Comparison of ENCODE assay signal across 8 cellular contexts in genomic region chr11:77547863-77548551, GRCh38. TPM values are rescaled to one million over a fixed set of nuclear protein-coding genes. Genes with fewer than 3 reads are reported as not detected.
DNase-seq lines count a peak whose midpoint lies in the region; ATAC-seq and TF ChIP-seq lines count a peak whose summit lies in the region.

No MANE protein-coding gene starts in this region.

- no peak overlapping the region for H3K4me3 Mint-ChIP-seq in activated CD8-positive, alpha-beta memory T cell treated with anti-CD3 and anti-CD28 coated beads, Interleukin-2, amount 10 ng/mL, durations not matched to agents 7 days and 5 days

- no peak overlapping the region for H3K27ac Mint-ChIP-seq in activated CD8-positive, alpha-beta memory T cell treated with anti-CD3 and anti-CD28 coated beads, Interleukin-2, amount 10 ng/mL, durations not matched to agents 7 days and 5 days

- no peaks in the 10 kb centered on the region for H3K36me3 Mint-ChIP-seq in activated CD8-positive, alpha-beta memory T cell treated with anti-CD3 and anti-CD28 coated beads, Interleukin-2, amount 10 ng/mL, durations not matched to agents 7 days and 5 days

- WGBS in ectodermal cell, 2 experiments: 13 to 14% methylated on average over 9 of the region's 9 CpGs
- 24 to 31% methylated on average over 8 to 9 of the region's 9 CpGs for WGBS in upper lobe of left lung, 2 donors

- no peaks in the 10 kb centered on the region for H3K27me3 ChIP-seq in ectodermal cell (ENCODE audit: control insufficient read depth, insufficient read depth, low read length, poor library complexity, severe bottlenecking)
- no peaks in the 10 kb centered on the region for H3K27me3 ChIP-seq in lower lobe of right lung (ENCODE audit: low read depth)
- H3K27me3 ChIP-seq in upper lobe of left lung: no peaks in the 10 kb centered on the region

- peak; percentile 45 for DNase-seq in 8988T
- DNase-seq in GM03348 (ENCODE audit: low spot score): peak; percentile 73
- peak; percentile 27 for DNase-seq in NCI-H128 (lab: John Stamatoyannopoulos, UW; ENCODE audit: unreplicated experiment)
- DNase-seq in SK-N-DZ (ENCODE audit: low spot score): peak; percentile 72
- no peak for DNase-seq in lower lobe of right lung
- peak in 1 of 2 donors; percentile 24 for DNase-seq in upper lobe of left lung
- DNase-seq in activated CD8-positive, alpha-beta memory T cell treated with anti-CD3 and anti-CD28 coated beads, Interleukin-2, amount 10 ng/mL, durations not matched to agents 7 days and 5 days: no peak

- H3K4me3 ChIP-seq in ectodermal cell (ENCODE audit: insufficient read depth, low read depth, low read length) (no peak overlapping the region), lower lobe of right lung (no peak overlapping the region), upper lobe of left lung (no peak overlapping the region)

- no peak for TF ChIP-seq POLR2A in upper lobe of left lung (IDR thresholded peaks at IDR 0.05)

- ATAC-seq in lower lobe of right lung (peak; percentile 51 to 60), upper lobe of left lung (ENCODE audit: low FRiP score in 2 of 2) (peak in 1 of 2 donors; percentile 78)
- ATAC-seq in activated CD8-positive, alpha-beta memory T cell treated with anti-CD3 and anti-CD28 coated beads, Interleukin-2, amount 10 ng/mL, durations not matched to agents 7 days and 5 days: no peak

- no peaks in the 10 kb centered on the region for H3K27me3 Mint-ChIP-seq in activated CD8-positive, alpha-beta memory T cell treated with anti-CD3 and anti-CD28 coated beads, Interleukin-2, amount 10 ng/mL, durations not matched to agents 7 days and 5 days

- TF ChIP-seq EP300 in upper lobe of left lung (IDR thresholded peaks at IDR 0.05): no peak

- H3K9me3 ChIP-seq in ectodermal cell (ENCODE audit: control insufficient read depth, low read length) (no peaks in the 10 kb centered on the region), lower lobe of right lung (no peaks in the 10 kb centered on the region), upper lobe of left lung (no peaks in the 10 kb centered on the region)

- H3K9me3 Mint-ChIP-seq in activated CD8-positive, alpha-beta memory T cell treated with anti-CD3 and anti-CD28 coated beads, Interleukin-2, amount 10 ng/mL, durations not matched to agents 7 days and 5 days (ENCODE audit: low read depth): no peaks in the 10 kb centered on the region

- H3K4me1 ChIP-seq in ectodermal cell (ENCODE audit: control insufficient read depth, insufficient read depth, low read length) (peaks cover 8% of the 10 kb centered on the region), lower lobe of right lung (peaks cover 6% of the 10 kb centered on the region), upper lobe of left lung (peaks cover 0 to 7% (median 2%) of the 10 kb centered on the region in 4 donors)

- H3K36me3 ChIP-seq in ectodermal cell (ENCODE audit: control insufficient read depth, insufficient read depth, low read length) (no peaks in the 10 kb centered on the region), lower lobe of right lung (no peaks in the 10 kb centered on the region), upper lobe of left lung (no peaks in the 10 kb centered on the region)

- TF ChIP-seq CTCF in lower lobe of right lung (IDR thresholded peaks at IDR 0.05): peak; percentile 57
- TF ChIP-seq CTCF in upper lobe of left lung (IDR thresholded peaks at IDR 0.05): peak; percentile 22 to 71 (median 49)

- H3K4me1 Mint-ChIP-seq in activated CD8-positive, alpha-beta memory T cell treated with anti-CD3 and anti-CD28 coated beads, Interleukin-2, amount 10 ng/mL, durations not matched to agents 7 days and 5 days: no peaks in the 10 kb centered on the region

- CTCF ChIA-PET in activated CD8-positive, alpha-beta memory T cell treated with anti-CD3 and anti-CD28 coated beads, Interleukin-2, amount 10 ng/mL, durations not matched to agents 7 days and 5 days (lab: Charles Lee): interaction anchor here (0.6 to 3.3 kb wide), 16 partner anchors 9 to 1317 kb away, joined by 3 to 32 read pairs (median 5); partner anchors contain the start of gene MYO7A

- intact Hi-C loops in lower lobe of right lung (cut with DNase I): no loop called here

- peak overlapping the region; percentile 30 for H3K27ac ChIP-seq in ectodermal cell (ENCODE audit: insufficient read depth, low read depth, low read length, poor library complexity, severe bottlenecking)
- H3K27ac ChIP-seq in lower lobe of right lung: no peak overlapping the region
- no peak overlapping the region for H3K27ac ChIP-seq in upper lobe of left lung

RNA-seq across cellular contexts. Expression of gene AQP11, which starts 41.7 kb away (rescaled TPM):
- polyA plus RNA-seq in SK-N-DZ (2014; cell fraction: cytosol; rRNA removed): 1.8 and 2.0 TPM in 2 replicates
- polyA plus RNA-seq in SK-N-DZ (2014; cell fraction: nucleus; rRNA removed): 2.2 and 5.3 TPM in 2 replicates
- 1.9 TPM for polyA plus RNA-seq in ectodermal cell (2013, experiment 1 of 4)
- polyA plus RNA-seq in ectodermal cell (2013, experiment 2 of 4): 1.2 TPM
- 1.2 TPM for polyA plus RNA-seq in ectodermal cell (2013, experiment 3 of 4)
- 1.3 TPM for polyA plus RNA-seq in ectodermal cell (2013, experiment 4 of 4)
- total RNA-seq in lower lobe of right lung (0.18 TPM), upper lobe of left lung (under 1 TPM in 4 of 6 donors, not detected in 2; 0.49 to 0.91 (median 0.60) TPM)
- total RNA-seq in activated CD8-positive, alpha-beta memory T cell treated with anti-CD3 and anti-CD28 coated beads, Interleukin-2, amount 10 ng/mL, durations not matched to agents 7 days and 5 days: under 1 TPM; 0.82 TPM

Comparison
In these comparisons a context has a peak if more than half of its experiments do, and no peak if none do; other contexts are left out.
1. DNase-seq: peak in 8988T (single experiment), GM03348 (single experiment), NCI-H128 (single experiment) and SK-N-DZ (single experiment); none in lower lobe of right lung (single experiment) and activated CD8-positive, alpha-beta memory T cell treated with anti-CD3 and anti-CD28 coated beads, Interleukin-2, amount 10 ng/mL, durations not matched to agents 7 days and 5 days (single experiment).